In the genomic region with DNA sequence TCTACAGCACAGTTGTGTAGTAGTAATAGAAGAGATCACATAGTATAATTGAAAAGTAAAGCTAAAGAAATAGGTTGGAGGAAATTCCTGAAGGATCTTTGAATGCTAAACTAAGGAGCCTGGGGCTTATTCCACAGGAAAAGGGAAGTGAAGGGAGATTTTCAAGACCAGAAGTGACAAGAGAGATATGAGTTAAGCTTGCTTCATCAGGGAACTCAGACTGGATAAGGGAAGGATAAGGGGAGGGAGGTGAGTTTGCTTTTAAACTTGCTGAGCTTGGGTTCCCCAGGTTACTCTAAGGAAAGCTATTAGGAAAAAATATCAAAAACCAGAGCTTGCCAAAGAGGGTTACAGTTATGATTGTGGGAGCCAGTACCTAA, we compare ENCODE assay signal across 20 cellular contexts.
DNase-seq lines count a peak whose midpoint lies in the region; ATAC-seq and FAIRE-seq lines count a peak whose summit lies in the region.
"Had no signal": no experiment of that assay in that cellular context is flagged by ENCODE, and none has a peak within 500 bp of the region (broad histone marks: within the 10 kb centered on the region; RNA-seq: fewer than 3 reads in every experiment).

No MANE protein-coding gene starts in this region.

- peaks cover 10% of the 10 kb centered on the region for H3K27me3 Mint-ChIP-seq in T-helper 1 cell treated with Interleukin-12 subunit alpha and Interleukin-12 subunit beta and Interleukin-4 antibody, amounts not matched to agents 30 μg/mL and 1 μg/mL, for 36 hours (ENCODE audit: low read depth)
- peaks cover 3% of the 10 kb centered on the region for H3K27me3 Mint-ChIP-seq in activated T-helper 1 cell treated with anti-CD3 and anti-CD28 coated beads, Interleukin-12 subunit alpha, Interleukin-12 subunit beta, Interleukin-2, Interleukin-4 antibody, amounts not matched to agents 30 ng/mL and 10 ng/mL and 1 ng/mL, durations not matched to agents 14 hours and 24 hours and 36 hours (ENCODE audit: insufficient read depth)
- peaks cover 0 to 2% of the 10 kb centered on the region in 2 donors for H3K27me3 Mint-ChIP-seq in natural killer cell treated with Interleukin-12 subunit alpha and Interleukin-12 subunit beta and Interleukin-15 and Interleukin-18, amount 100 ng/mL, for 72 hours
- H3K27me3 Mint-ChIP-seq: dendritic cell treated with granulocyte-macrophage colony-stimulating factor and Interleukin-4, amounts not matched to agents 40 ng/mL and 50 ng/mL, for 4 days had no signal

- H3K4me1 ChIP-seq in small intestine (ENCODE audit: control insufficient read depth in 2 of 2, insufficient read depth in 1 of 2, low read depth in 1 of 2, low read length in 1 of 2) = peaks cover 0 to 5% of the 10 kb centered on the region in 2 donors

- intact Hi-C loops in activated T-helper 1 cell treated with anti-CD3 and anti-CD28 coated beads, Interleukin-12 subunit alpha, Interleukin-12 subunit beta, Interleukin-2, Interleukin-4 antibody, amounts not matched to agents 30 ng/mL and 10 ng/mL and 1 ng/mL, durations not matched to agents 14 hours and 24 hours and 36 hours (cut with micrococcal nuclease) = no loop called here

- peak overlapping the region; percentile 75 for H3K4me3 Mint-ChIP-seq in T-helper 1 cell treated with Interleukin-12 subunit alpha and Interleukin-12 subunit beta and Interleukin-4 antibody, amounts not matched to agents 30 μg/mL and 1 μg/mL, for 36 hours
- H3K4me3 Mint-ChIP-seq in activated T-helper 1 cell treated with anti-CD3 and anti-CD28 coated beads, Interleukin-12 subunit alpha, Interleukin-12 subunit beta, Interleukin-2, Interleukin-4 antibody, amounts not matched to agents 30 ng/mL and 10 ng/mL and 1 ng/mL, durations not matched to agents 14 hours and 24 hours and 36 hours = peak overlapping the region; percentile 24
- peak overlapping the region; percentile 82 for H3K4me3 Mint-ChIP-seq in natural killer cell treated with Interleukin-12 subunit alpha and Interleukin-12 subunit beta and Interleukin-15 and Interleukin-18, amount 100 ng/mL, for 72 hours
- H3K4me3 Mint-ChIP-seq: activated CD4-positive, alpha-beta T cell treated with anti-CD3 and anti-CD28 coated beads for 36 hours; CD4-positive, alpha-beta memory T cell; dendritic cell treated with granulocyte-macrophage colony-stimulating factor and Interleukin-4, amounts not matched to agents 40 ng/mL and 50 ng/mL, for 4 days had no signal

- FAIRE-seq in small intestine (lab: Jason Lieb, UNC) = no peak
- FAIRE-seq: A204.1, H1 had no signal

- DNase-seq in T-helper 1 cell (no peak), iPS-NIHi11 (ENCODE audit: low spot score) (no peak), small intestine (no peak)
- DNase-seq in activated T-helper 1 cell treated with anti-CD3 and anti-CD28 coated beads, Interleukin-12 subunit alpha, Interleukin-12 subunit beta, Interleukin-2, Interleukin-4 antibody, amounts not matched to agents 30 ng/mL and 10 ng/mL and 1 ng/mL, durations not matched to agents 14 hours and 24 hours and 36 hours (ENCODE audit: low spot score) = no peak
- no peak for DNase-seq in natural killer cell treated with Interleukin-12 subunit alpha and Interleukin-12 subunit beta and Interleukin-15 and Interleukin-18, amount 100 ng/mL, for 72 hours (ENCODE audit: low spot score)
- DNase-seq: anterior cingulate cortex, hippocampal formation, left colon, NCI-H1694, NCI-H510A treated with DMSO at 0.1 percent for 48 hours, upper lobe of left lung had no signal

- peaks cover 18% of the 10 kb centered on the region for H3K4me1 Mint-ChIP-seq in T-helper 1 cell treated with Interleukin-12 subunit alpha and Interleukin-12 subunit beta and Interleukin-4 antibody, amounts not matched to agents 30 μg/mL and 1 μg/mL, for 36 hours (ENCODE audit: low read depth)
- H3K4me1 Mint-ChIP-seq in activated T-helper 1 cell treated with anti-CD3 and anti-CD28 coated beads, Interleukin-12 subunit alpha, Interleukin-12 subunit beta, Interleukin-2, Interleukin-4 antibody, amounts not matched to agents 30 ng/mL and 10 ng/mL and 1 ng/mL, durations not matched to agents 14 hours and 24 hours and 36 hours (ENCODE audit: low read depth) = peaks cover 20% of the 10 kb centered on the region
- peaks cover 12 to 21% of the 10 kb centered on the region in 2 donors for H3K4me1 Mint-ChIP-seq in natural killer cell treated with Interleukin-12 subunit alpha and Interleukin-12 subunit beta and Interleukin-15 and Interleukin-18, amount 100 ng/mL, for 72 hours (ENCODE audit: low read depth in 2 of 2)

- H3K36me3 ChIP-seq in small intestine (ENCODE audit: control insufficient read depth in 2 of 2, insufficient read depth in 2 of 2, low read length in 2 of 2) = peaks cover 0 to 2% of the 10 kb centered on the region in 2 donors

- ATAC-seq in GM21515 (IDR thresholded peaks at IDR 0.05; ENCODE audit: unreplicated experiment) (peak; percentile 3), GM21576 (IDR thresholded peaks at IDR 0.05; ENCODE audit: unreplicated experiment) (no peak)
- ATAC-seq in natural killer cell treated with Interleukin-12 subunit alpha and Interleukin-12 subunit beta and Interleukin-15 and Interleukin-18, amount 100 ng/mL, for 72 hours = peak in 1 of 2 donors; percentile 33
- ATAC-seq: left colon had no signal

- peaks cover 7% of the 10 kb centered on the region for H3K36me3 Mint-ChIP-seq in T-helper 1 cell treated with Interleukin-12 subunit alpha and Interleukin-12 subunit beta and Interleukin-4 antibody, amounts not matched to agents 30 μg/mL and 1 μg/mL, for 36 hours (ENCODE audit: low read depth)
- H3K36me3 Mint-ChIP-seq in activated T-helper 1 cell treated with anti-CD3 and anti-CD28 coated beads, Interleukin-12 subunit alpha, Interleukin-12 subunit beta, Interleukin-2, Interleukin-4 antibody, amounts not matched to agents 30 ng/mL and 10 ng/mL and 1 ng/mL, durations not matched to agents 14 hours and 24 hours and 36 hours (ENCODE audit: low read depth) = no peaks in the 10 kb centered on the region
- peaks cover 9% of the 10 kb centered on the region for H3K36me3 Mint-ChIP-seq in natural killer cell treated with Interleukin-12 subunit alpha and Interleukin-12 subunit beta and Interleukin-15 and Interleukin-18, amount 100 ng/mL, for 72 hours
- H3K36me3 Mint-ChIP-seq: CD4-positive, alpha-beta memory T cell had no signal

- no peak overlapping the region for H3K4me3 ChIP-seq in small intestine (ENCODE audit: low read depth in 1 of 2, low read length in 2 of 2)
- H3K4me3 ChIP-seq: PC-9, upper lobe of left lung had no signal

- H3K27ac Mint-ChIP-seq in T-helper 1 cell treated with Interleukin-12 subunit alpha and Interleukin-12 subunit beta and Interleukin-4 antibody, amounts not matched to agents 30 μg/mL and 1 μg/mL, for 36 hours = peak overlapping the region; percentile 85
- H3K27ac Mint-ChIP-seq in activated T-helper 1 cell treated with anti-CD3 and anti-CD28 coated beads, Interleukin-12 subunit alpha, Interleukin-12 subunit beta, Interleukin-2, Interleukin-4 antibody, amounts not matched to agents 30 ng/mL and 10 ng/mL and 1 ng/mL, durations not matched to agents 14 hours and 24 hours and 36 hours = peak overlapping the region; percentile 57
- peak overlapping the region; percentile 18 to 83 for H3K27ac Mint-ChIP-seq in natural killer cell treated with Interleukin-12 subunit alpha and Interleukin-12 subunit beta and Interleukin-15 and Interleukin-18, amount 100 ng/mL, for 72 hours
- H3K27ac Mint-ChIP-seq: activated CD4-positive, alpha-beta T cell treated with anti-CD3 and anti-CD28 coated beads for 36 hours; CD4-positive, alpha-beta memory T cell; dendritic cell treated with granulocyte-macrophage colony-stimulating factor and Interleukin-4, amounts not matched to agents 40 ng/mL and 50 ng/mL, for 4 days had no signal

- no peaks in the 10 kb centered on the region for H3K9me3 Mint-ChIP-seq in T-helper 1 cell treated with Interleukin-12 subunit alpha and Interleukin-12 subunit beta and Interleukin-4 antibody, amounts not matched to agents 30 μg/mL and 1 μg/mL, for 36 hours
- no peaks in the 10 kb centered on the region for H3K9me3 Mint-ChIP-seq in activated T-helper 1 cell treated with anti-CD3 and anti-CD28 coated beads, Interleukin-12 subunit alpha, Interleukin-12 subunit beta, Interleukin-2, Interleukin-4 antibody, amounts not matched to agents 30 ng/mL and 10 ng/mL and 1 ng/mL, durations not matched to agents 14 hours and 24 hours and 36 hours
- H3K9me3 Mint-ChIP-seq in natural killer cell treated with Interleukin-12 subunit alpha and Interleukin-12 subunit beta and Interleukin-15 and Interleukin-18, amount 100 ng/mL, for 72 hours = no peaks in the 10 kb centered on the region
- H3K9me3 Mint-ChIP-seq: CD4-positive, alpha-beta memory T cell; dendritic cell treated with granulocyte-macrophage colony-stimulating factor and Interleukin-4, amounts not matched to agents 40 ng/mL and 50 ng/mL, for 4 days had no signal

- no peaks in the 10 kb centered on the region for H3K27me3 ChIP-seq in small intestine (ENCODE audit: control insufficient read depth in 2 of 2, insufficient read depth in 2 of 2, low read length in 2 of 2)
- H3K27me3 ChIP-seq: upper lobe of left lung had no signal

- H3K9me3 ChIP-seq in small intestine (ENCODE audit: control insufficient read depth, low read depth) = no peaks in the 10 kb centered on the region
- H3K9me3 ChIP-seq: upper lobe of left lung had no signal

- no peak overlapping the region for H3K27ac ChIP-seq in small intestine (ENCODE audit: low read depth in 1 of 2, low read length in 1 of 2)
- H3K27ac ChIP-seq: PC-9 had no signal

Comparison
In these comparisons a context has a peak if more than half of its experiments do, and no peak if none do; other contexts are left out.
1. H3K4me3 Mint-ChIP-seq: peak in every context shown above with its lines; median percentile 82 in natural killer cell treated with Interleukin-12 subunit alpha and Interleukin-12 subunit beta and Interleukin-15 and Interleukin-18, amount 100 ng/mL, for 72 hours; 75 in T-helper 1 cell treated with Interleukin-12 subunit alpha and Interleukin-12 subunit beta and Interleukin-4 antibody, amounts not matched to agents 30 μg/mL and 1 μg/mL, for 36 hours; 24 in activated T-helper 1 cell treated with anti-CD3 and anti-CD28 coated beads, Interleukin-12 subunit alpha, Interleukin-12 subunit beta, Interleukin-2, Interleukin-4 antibody, amounts not matched to agents 30 ng/mL and 10 ng/mL and 1 ng/mL, durations not matched to agents 14 hours and 24 hours and 36 hours.